ENCODE assay signal across 2 cellular contexts in the genomic region with DNA sequence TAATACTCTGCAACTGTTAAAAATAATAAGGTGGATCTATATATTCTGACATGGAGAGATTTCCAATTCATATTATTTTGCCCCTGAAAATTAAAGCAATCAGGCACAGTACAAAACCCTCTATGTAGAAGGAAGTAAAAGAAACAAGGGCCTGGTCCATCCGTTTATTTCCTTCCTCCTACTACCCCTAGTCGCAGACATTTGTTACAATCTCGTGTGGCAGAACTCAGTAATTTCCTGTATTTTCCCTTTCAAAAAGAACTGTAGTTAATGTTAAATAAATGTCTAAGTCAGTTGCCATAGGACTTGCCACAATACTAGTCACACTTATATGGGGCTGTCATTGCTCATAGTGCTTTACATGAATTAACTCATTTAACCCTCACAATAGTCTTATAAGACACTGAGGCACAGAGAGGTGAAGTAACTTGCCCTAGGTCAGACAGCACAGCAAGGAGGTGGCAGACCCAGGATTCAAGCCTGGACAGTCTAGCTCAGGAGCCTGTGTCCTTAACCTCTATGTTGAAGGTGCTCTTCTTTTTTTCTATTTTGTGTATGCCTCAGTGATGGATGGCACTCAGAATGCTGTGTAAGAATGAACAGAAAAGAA.
TF ChIP-seq lines count a peak whose summit lies in the region.

No MANE protein-coding gene starts in this region.

TF ChIP-seq in liver, 16 proteins besides CTCF, POLR2A, EP300 and RAD21 (continued from another document):
- TF ChIP-seq, protein P1, sequence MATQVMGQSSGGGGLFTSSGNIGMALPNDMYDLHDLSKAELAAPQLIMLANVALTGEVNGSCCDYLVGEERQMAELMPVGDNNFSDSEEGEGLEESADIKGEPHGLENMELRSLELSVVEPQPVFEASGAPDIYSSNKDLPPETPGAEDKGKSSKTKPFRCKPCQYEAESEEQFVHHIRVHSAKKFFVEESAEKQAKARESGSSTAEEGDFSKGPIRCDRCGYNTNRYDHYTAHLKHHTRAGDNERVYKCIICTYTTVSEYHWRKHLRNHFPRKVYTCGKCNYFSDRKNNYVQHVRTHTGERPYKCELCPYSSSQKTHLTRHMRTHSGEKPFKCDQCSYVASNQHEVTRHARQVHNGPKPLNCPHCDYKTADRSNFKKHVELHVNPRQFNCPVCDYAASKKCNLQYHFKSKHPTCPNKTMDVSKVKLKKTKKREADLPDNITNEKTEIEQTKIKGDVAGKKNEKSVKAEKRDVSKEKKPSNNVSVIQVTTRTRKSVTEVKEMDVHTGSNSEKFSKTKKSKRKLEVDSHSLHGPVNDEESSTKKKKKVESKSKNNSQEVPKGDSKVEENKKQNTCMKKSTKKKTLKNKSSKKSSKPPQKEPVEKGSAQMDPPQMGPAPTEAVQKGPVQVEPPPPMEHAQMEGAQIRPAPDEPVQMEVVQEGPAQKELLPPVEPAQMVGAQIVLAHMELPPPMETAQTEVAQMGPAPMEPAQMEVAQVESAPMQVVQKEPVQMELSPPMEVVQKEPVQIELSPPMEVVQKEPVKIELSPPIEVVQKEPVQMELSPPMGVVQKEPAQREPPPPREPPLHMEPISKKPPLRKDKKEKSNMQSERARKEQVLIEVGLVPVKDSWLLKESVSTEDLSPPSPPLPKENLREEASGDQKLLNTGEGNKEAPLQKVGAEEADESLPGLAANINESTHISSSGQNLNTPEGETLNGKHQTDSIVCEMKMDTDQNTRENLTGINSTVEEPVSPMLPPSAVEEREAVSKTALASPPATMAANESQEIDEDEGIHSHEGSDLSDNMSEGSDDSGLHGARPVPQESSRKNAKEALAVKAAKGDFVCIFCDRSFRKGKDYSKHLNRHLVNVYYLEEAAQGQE (IDR thresholded peaks at IDR 0.05) = no peak

TF ChIP-seq in HepG2, 621 proteins besides CTCF, POLR2A, EP300 and RAD21:
- TF ChIP-seq, protein P2, sequence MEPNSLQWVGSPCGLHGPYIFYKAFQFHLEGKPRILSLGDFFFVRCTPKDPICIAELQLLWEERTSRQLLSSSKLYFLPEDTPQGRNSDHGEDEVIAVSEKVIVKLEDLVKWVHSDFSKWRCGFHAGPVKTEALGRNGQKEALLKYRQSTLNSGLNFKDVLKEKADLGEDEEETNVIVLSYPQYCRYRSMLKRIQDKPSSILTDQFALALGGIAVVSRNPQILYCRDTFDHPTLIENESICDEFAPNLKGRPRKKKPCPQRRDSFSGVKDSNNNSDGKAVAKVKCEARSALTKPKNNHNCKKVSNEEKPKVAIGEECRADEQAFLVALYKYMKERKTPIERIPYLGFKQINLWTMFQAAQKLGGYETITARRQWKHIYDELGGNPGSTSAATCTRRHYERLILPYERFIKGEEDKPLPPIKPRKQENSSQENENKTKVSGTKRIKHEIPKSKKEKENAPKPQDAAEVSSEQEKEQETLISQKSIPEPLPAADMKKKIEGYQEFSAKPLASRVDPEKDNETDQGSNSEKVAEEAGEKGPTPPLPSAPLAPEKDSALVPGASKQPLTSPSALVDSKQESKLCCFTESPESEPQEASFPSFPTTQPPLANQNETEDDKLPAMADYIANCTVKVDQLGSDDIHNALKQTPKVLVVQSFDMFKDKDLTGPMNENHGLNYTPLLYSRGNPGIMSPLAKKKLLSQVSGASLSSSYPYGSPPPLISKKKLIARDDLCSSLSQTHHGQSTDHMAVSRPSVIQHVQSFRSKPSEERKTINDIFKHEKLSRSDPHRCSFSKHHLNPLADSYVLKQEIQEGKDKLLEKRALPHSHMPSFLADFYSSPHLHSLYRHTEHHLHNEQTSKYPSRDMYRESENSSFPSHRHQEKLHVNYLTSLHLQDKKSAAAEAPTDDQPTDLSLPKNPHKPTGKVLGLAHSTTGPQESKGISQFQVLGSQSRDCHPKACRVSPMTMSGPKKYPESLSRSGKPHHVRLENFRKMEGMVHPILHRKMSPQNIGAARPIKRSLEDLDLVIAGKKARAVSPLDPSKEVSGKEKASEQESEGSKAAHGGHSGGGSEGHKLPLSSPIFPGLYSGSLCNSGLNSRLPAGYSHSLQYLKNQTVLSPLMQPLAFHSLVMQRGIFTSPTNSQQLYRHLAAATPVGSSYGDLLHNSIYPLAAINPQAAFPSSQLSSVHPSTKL (CRISPR knock-in tag; IDR thresholded peaks at IDR 0.05) = no peak
- TF ChIP-seq ATRX (CRISPR knock-in tag; IDR thresholded peaks at IDR 0.05; ENCODE audit: borderline replicate concordance) (no peak), ZNF326 (CRISPR knock-in tag; IDR thresholded peaks at IDR 0.05; ENCODE audit: borderline replicate concordance) (no peak), REPIN1 (CRISPR knock-in tag; IDR thresholded peaks at IDR 0.05; ENCODE audit: borderline replicate concordance, low read depth) (no peak), FOXA1 (IDR thresholded peaks at IDR 0.05) (no peak), FOXA1 (CRISPR knock-in tag; IDR thresholded peaks at IDR 0.05) (no peak), SMARCE1 (IDR thresholded peaks at IDR 0.05; ENCODE audit: borderline replicate concordance) (no peak), TEAD2 (CRISPR knock-in tag; IDR thresholded peaks at IDR 0.05) (no peak), ZNF264 (CRISPR knock-in tag; IDR thresholded peaks at IDR 0.05) (no peak)
- TF ChIP-seq, protein P3, sequence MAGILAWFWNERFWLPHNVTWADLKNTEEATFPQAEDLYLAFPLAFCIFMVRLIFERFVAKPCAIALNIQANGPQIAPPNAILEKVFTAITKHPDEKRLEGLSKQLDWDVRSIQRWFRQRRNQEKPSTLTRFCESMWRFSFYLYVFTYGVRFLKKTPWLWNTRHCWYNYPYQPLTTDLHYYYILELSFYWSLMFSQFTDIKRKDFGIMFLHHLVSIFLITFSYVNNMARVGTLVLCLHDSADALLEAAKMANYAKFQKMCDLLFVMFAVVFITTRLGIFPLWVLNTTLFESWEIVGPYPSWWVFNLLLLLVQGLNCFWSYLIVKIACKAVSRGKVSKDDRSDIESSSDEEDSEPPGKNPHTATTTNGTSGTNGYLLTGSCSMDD (CRISPR knock-in tag; IDR thresholded peaks at IDR 0.05) = no peak
TF ChIP-seq in HepG2: peak in this region for 0.
